34 cellular contexts compared by ENCODE assay signal in the genomic region with DNA sequence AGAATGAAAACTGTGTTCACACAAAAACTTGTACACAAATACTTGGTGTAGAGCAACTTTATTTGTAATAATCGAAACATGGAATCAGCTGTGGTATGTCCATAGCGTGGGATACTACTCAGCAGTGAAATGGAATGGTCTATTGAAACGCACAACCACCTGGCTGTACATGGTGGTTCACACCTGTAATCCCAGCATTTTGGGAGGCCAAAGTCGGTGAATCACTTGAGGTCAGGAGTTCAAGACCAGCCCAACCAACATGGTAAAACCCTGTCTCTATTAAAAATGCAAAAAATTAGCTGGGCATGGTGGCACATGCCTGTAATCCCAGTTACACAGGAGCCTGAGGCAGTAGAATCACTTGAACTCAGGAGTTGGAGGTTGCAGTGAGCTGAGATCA.
"Had no signal": no experiment of that assay in that cellular context is flagged by ENCODE, and none has a peak within 500 bp of the region (broad histone marks: within the 10 kb centered on the region; RNA-seq: fewer than 3 reads in every experiment).

No MANE protein-coding gene starts in this region.

- H3K9ac ChIP-seq: KMS-11 had no signal

- H3K9me3 ChIP-seq: MG63 had no signal

- H3K27me3 ChIP-seq: MG63 had no signal

- H3K27ac ChIP-seq: KMS-11 had no signal

- H3K4me2 ChIP-seq: KMS-11 had no signal

- DNase-seq: Karpas-422, Kasumi-1, MG63, MM.1S, MV-4-11, NCI-H1048, NCI-H1092, NCI-H1092 treated with DMSO at 0.1 percent for 48 hours, NCI-H1105, NCI-H1105 treated with DMSO at 0.1 percent for 48 hours, NCI-H1417, NCI-H1417 treated with DMSO at 0.1 percent for 48 hours, NCI-H1436, NCI-H1436 treated with DMSO at 0.1 percent for 48 hours, NCI-H146, NCI-H1694, NCI-H1694 treated with DMSO at 0.1 percent for 48 hours, NCI-H187, NCI-H187 treated with DMSO at 0.1 percent for 48 hours, NCI-H1930, NCI-H2029, NCI-H2029 treated with DMSO at 0.1 percent for 48 hours, NCI-H2081, NCI-H2081 treated with DMSO at 0.1 percent for 48 hours, NCI-H2107, NCI-H2171, NCI-H2171 treated with DMSO at 0.1 percent for 48 hours, NCI-H2227 treated with DMSO at 0.1 percent for 48 hours, NCI-H226, NCI-H345, NCI-H446, NCI-H446 treated with DMSO at 0.1 percent for 48 hours, NCI-H510A had no signal

- H3K4me3 ChIP-seq: MG63 had no signal

- H3K36me3 ChIP-seq: MG63 had no signal
